Comparison of ENCODE assay signal across 17 cellular contexts in the genomic region with DNA sequence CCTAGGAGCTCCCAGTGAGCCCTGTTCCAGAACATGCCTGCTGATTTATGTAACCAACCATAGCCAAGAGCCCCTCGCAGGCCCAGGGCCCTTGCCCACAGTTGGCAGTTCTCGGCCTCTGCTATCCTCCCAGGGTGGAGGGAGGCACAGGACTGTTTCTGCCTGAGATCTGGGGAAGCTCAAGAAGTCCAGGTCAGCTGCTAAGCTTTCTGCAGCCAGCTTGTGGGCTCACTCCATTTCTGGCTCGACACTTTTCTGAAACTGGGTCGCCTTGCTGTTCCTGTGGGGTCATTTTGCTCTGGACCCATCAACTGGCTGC.
DNase-seq lines count a peak whose midpoint lies in the region; ATAC-seq, FAIRE-seq and TF ChIP-seq lines count a peak whose summit lies in the region.
"Had no signal": no experiment of that assay in that cellular context is flagged by ENCODE, and none has a peak within 500 bp of the region (broad histone marks: within the 10 kb centered on the region; RNA-seq: fewer than 3 reads in every experiment).

No MANE protein-coding gene starts in this region.

- TF ChIP-seq POLR2A in K562 (conservative IDR thresholded peaks at IDR 0.05) (no peak), gastrocnemius medialis (IDR thresholded peaks at IDR 0.05) (no peak)

- H4K20me1 ChIP-seq in K562 (replicated peaks; ENCODE audit: control insufficient read depth, insufficient read depth, low read length): no peaks in the 10 kb centered on the region
- no peaks in the 10 kb centered on the region for H4K20me1 ChIP-seq in SK-N-SH (ENCODE audit: insufficient read depth)

- H3K4me2 ChIP-seq in K562 (ENCODE audit: insufficient read depth, low read length) (no peak overlapping the region; the same call in 1 of the 2 replicates), SK-N-SH (no peak overlapping the region)

- H2AFZ ChIP-seq in K562 (ENCODE audit: low read depth, low read length): peak overlapping the region; percentile 88
- H2AFZ ChIP-seq in SK-N-SH (ENCODE audit: low read depth): no peak overlapping the region

- H3K9me1 ChIP-seq in K562 (ENCODE audit: control insufficient read depth, insufficient read depth, low read length): no peaks in the 10 kb centered on the region

- no TSS peak for BruUV-seq in K562 (replicated peaks; lab: Mats Ljungman, UMichigan)

- H3K4me3 ChIP-seq in K562: no peak overlapping the region
- H3K4me3 ChIP-seq in gastrocnemius medialis: no peak overlapping the region
- no peak overlapping the region for H3K4me3 ChIP-seq in SK-N-SH (ENCODE audit: low read depth in 2 of 2, low read length in 1 of 2)
- H3K4me3 ChIP-seq: esophagus muscularis mucosa, heart left ventricle, sigmoid colon had no signal

- intact Hi-C loops in K562 (cut with micrococcal nuclease): no loop called here
- intact Hi-C loops in gastrocnemius medialis (cut with DNase I; ENCODE audit: low total_unique reads): no loop called here

- ATAC-seq in K562: peak; percentile 14
- peak in 1 of 2 donors; percentile 18 for ATAC-seq in gastrocnemius medialis
- ATAC-seq in GM19351 (IDR thresholded peaks at IDR 0.05; ENCODE audit: unreplicated experiment): no peak
- ATAC-seq: left cardiac atrium had no signal

- 55% methylated on average over 4 of the region's 4 CpGs for WGBS in K562 (ENCODE audit: insufficient coverage, low coverage, missing lambda C conversion rate)
- 67% methylated on average over 2 of the region's 4 CpGs for WGBS in SK-N-SH (ENCODE audit: low lambda C conversion rate)

- peak overlapping the region; percentile 56 for H3K27ac Mint-ChIP-seq in T-helper 2 cell treated with Interferon-gamma antibody and Interleukin-4, amounts not matched to agents 5 μg/mL and 100 μg/mL, for 36 hours

- H3K4me1 ChIP-seq in K562 (replicated peaks in 1 of 2; ENCODE audit: control insufficient read depth in 2 of 2, insufficient read depth in 2 of 2, low read length in 2 of 2): peaks cover 24 to 29% of the 10 kb centered on the region in 2 experiments
- peaks cover 45 to 57% of the 10 kb centered on the region in 2 donors for H3K4me1 ChIP-seq in gastrocnemius medialis
- H3K4me1 ChIP-seq in SK-N-SH (ENCODE audit: control insufficient read depth in 1 of 2, insufficient read depth in 2 of 2, low read depth in 1 of 2, low read length in 1 of 2): peaks cover 19 to 23% of the 10 kb centered on the region in 2 experiments; a peak in 3 of 4 replicates

- no peak overlapping the region for H3K4me3 Mint-ChIP-seq in T-helper 2 cell treated with Interferon-gamma antibody and Interleukin-4, amounts not matched to agents 5 μg/mL and 100 μg/mL, for 36 hours

- H3K36me3 Mint-ChIP-seq in T-helper 2 cell treated with Interferon-gamma antibody and Interleukin-4, amounts not matched to agents 5 μg/mL and 100 μg/mL, for 36 hours (ENCODE audit: low read depth): peaks cover 2% of the 10 kb centered on the region

- POLR2A ChIA-PET in K562 (lab: Yijun Ruan, JAX): interaction anchor here (0.6 to 2.2 kb wide), 6 partner anchors 12 to 409 kb away, joined by 3 to 7 read pairs (median 3); no protein-coding TSS in a partner anchor
- POLR2A ChIA-PET in SK-N-SH (lab: Yijun Ruan, JAX): no interaction called here

- H3K36me3 ChIP-seq in KOPT-K1 (ENCODE audit: insufficient read depth, low read length) (no peaks in the 10 kb centered on the region), K562 (ENCODE audit: control insufficient read depth, insufficient read depth, low read length) (no peaks in the 10 kb centered on the region), gastrocnemius medialis (no peaks in the 10 kb centered on the region), SK-N-SH (replicated peaks in 1 of 2; ENCODE audit: control insufficient read depth in 1 of 2, insufficient read depth in 2 of 2, low read length in 1 of 2) (no peaks in the 10 kb centered on the region)
- H3K36me3 ChIP-seq: sigmoid colon had no signal

- H3K9me2 ChIP-seq in SK-N-SH: no peaks in the 10 kb centered on the region

- H3K27me3 Mint-ChIP-seq in T-helper 2 cell treated with Interferon-gamma antibody and Interleukin-4, amounts not matched to agents 5 μg/mL and 100 μg/mL, for 36 hours (ENCODE audit: low read depth): no peaks in the 10 kb centered on the region

- H3K9ac ChIP-seq in K562 (ENCODE audit: insufficient read depth in 1 of 2, low read depth in 2 of 2, low read length in 2 of 2) (peak overlapping the region; percentile 43 to 59; a peak in 3 of 4 replicates), SK-N-SH (no peak overlapping the region)

- H3K27me3 ChIP-seq in K562 (ENCODE audit: control insufficient read depth in 2 of 2, insufficient read depth in 2 of 2, low read length in 2 of 2) (no peaks in the 10 kb centered on the region), gastrocnemius medialis (no peaks in the 10 kb centered on the region), SK-N-SH (ENCODE audit: insufficient read depth) (no peaks in the 10 kb centered on the region)
- H3K27me3 ChIP-seq: esophagus muscularis mucosa, heart left ventricle, sigmoid colon had no signal

- H3K9me3 ChIP-seq in KOPT-K1 (ENCODE audit: insufficient read depth, low read length, poor library complexity, severe bottlenecking) (no peaks in the 10 kb centered on the region), K562 (replicated peaks; ENCODE audit: control insufficient read depth, insufficient read depth, low read depth, low read length) (no peaks in the 10 kb centered on the region), gastrocnemius medialis (no peaks in the 10 kb centered on the region), SK-N-SH (no peaks in the 10 kb centered on the region)
- H3K9me3 ChIP-seq: esophagus muscularis mucosa, heart left ventricle, sigmoid colon had no signal

- no peak for TF ChIP-seq CTCF in K562 (IDR thresholded peaks at IDR 0.05 in 2 of 3, conservative IDR thresholded peaks at IDR 0.05 in 1 of 3; ENCODE audit: insufficient read depth in 2 of 3, low read depth in 1 of 3, low read length in 3 of 3)
- no peak for TF ChIP-seq CTCF in gastrocnemius medialis (IDR thresholded peaks at IDR 0.05 in 4 of 5, conservative IDR thresholded peaks at IDR 0.05 in 1 of 5)
- TF ChIP-seq CTCF in SK-N-SH (IDR thresholded peaks at IDR 0.05): no peak

- H3K9me3 Mint-ChIP-seq in T-helper 2 cell treated with Interferon-gamma antibody and Interleukin-4, amounts not matched to agents 5 μg/mL and 100 μg/mL, for 36 hours: no peaks in the 10 kb centered on the region

- no peak for TF ChIP-seq EP300 in K562 (IDR thresholded peaks at IDR 0.05; ENCODE audit: low read length)
- TF ChIP-seq EP300 in SK-N-SH (IDR thresholded peaks at IDR 0.05; ENCODE audit: borderline replicate concordance in 1 of 2, low read depth in 1 of 2, low read length in 1 of 2): no peak

- TF ChIP-seq RAD21 in K562 (CRISPR knock-in tag; conservative IDR thresholded peaks at IDR 0.05 in 1 of 2, IDR thresholded peaks at IDR 0.05 in 1 of 2) (no peak), SK-N-SH (IDR thresholded peaks at IDR 0.05; ENCODE audit: low read length) (no peak)

- H3K4me1 Mint-ChIP-seq in T-helper 2 cell treated with Interferon-gamma antibody and Interleukin-4, amounts not matched to agents 5 μg/mL and 100 μg/mL, for 36 hours (ENCODE audit: low read depth): peaks cover 20% of the 10 kb centered on the region

- H3K79me2 ChIP-seq in K562 (ENCODE audit: control insufficient read depth, insufficient read depth, low read length) (no peaks in the 10 kb centered on the region), SK-N-SH (ENCODE audit: insufficient read depth) (no peaks in the 10 kb centered on the region)

- DNase-seq in T-helper 2 cell treated with Interferon-gamma antibody and Interleukin-4, amounts not matched to agents 5 μg/mL and 100 μg/mL, for 36 hours (ENCODE audit: low spot score): no peak
- DNase-seq in T-helper 2 cell (no peak), K562 (ENCODE audit: extremely low read depth in 1 of 4, low spot score in 3 of 4) (no peak), gastrocnemius medialis (no peak), SHP77 (lab: John Stamatoyannopoulos, UW) (no peak), SK-N-SH (no peak)
- DNase-seq: anterior cingulate cortex, heart left ventricle, left cardiac atrium, NCI-H1436, NCI-H524, sigmoid colon, T-helper 9 cell had no signal

- in situ Hi-C loops in K562 (cut with MboI) (no loop called here), gastrocnemius medialis (cut with MboI; ENCODE audit: low sequenced_read_pairs in 4 of 4) (no loop called here)

- CTCF ChIA-PET in K562 (lab: Yijun Ruan, JAX; ENCODE audit: low intra/inter-chr PET ratio): no interaction called here
- CTCF ChIA-PET in SK-N-SH (lab: Yijun Ruan, JAX): interaction anchor here (1.0 to 4.0 kb wide), 5 partner anchors 15 to 162 kb away, joined by 3 to 26 read pairs (median 4); no protein-coding TSS in a partner anchor

- peaks cover 18% of the 10 kb centered on the region for H3F3A ChIP-seq in SK-N-SH (replicated peaks; ENCODE audit: insufficient read depth)

- peak; percentile 48 for FAIRE-seq in K562 (lab: Jason Lieb, UNC)
- FAIRE-seq: H1 had no signal

- H3K27ac ChIP-seq in KOPT-K1 (ENCODE audit: low read depth, low read length, poor library complexity, severe bottlenecking): peak overlapping the region; percentile 35
- H3K27ac ChIP-seq in K562 (ENCODE audit: extremely low read depth, low read depth, low read length): peak overlapping the region; percentile 31; the same call in 1 of the 3 replicates
- peak overlapping the region; percentile 38 to 72 (median 64) for H3K27ac ChIP-seq in gastrocnemius medialis
- no peak overlapping the region for H3K27ac ChIP-seq in SK-N-SH (ENCODE audit: low read depth in 2 of 2, low read length in 1 of 2)
- H3K27ac ChIP-seq: sigmoid colon had no signal

TF ChIP-seq in K562, 482 proteins besides CTCF, POLR2A, EP300 and RAD21 (continues in another document):
- TF ChIP-seq U2AF2 (optimal IDR thresholded peaks at IDR 0.05; ENCODE audit: low read depth, low read length) (no peak), ZC3H11A (IDR thresholded peaks at IDR 0.05; ENCODE audit: low read depth, low read length) (no peak), ZNF77 (CRISPR knock-in tag; IDR thresholded peaks at IDR 0.05) (no peak), LEF1 (IDR thresholded peaks at IDR 0.05) (no peak), ZNF778 (CRISPR knock-in tag; IDR thresholded peaks at IDR 0.05) (no peak)

TF ChIP-seq in SK-N-SH, 30 proteins besides CTCF, POLR2A, EP300 and RAD21 (continues in another document):
- TF ChIP-seq, protein P1, sequence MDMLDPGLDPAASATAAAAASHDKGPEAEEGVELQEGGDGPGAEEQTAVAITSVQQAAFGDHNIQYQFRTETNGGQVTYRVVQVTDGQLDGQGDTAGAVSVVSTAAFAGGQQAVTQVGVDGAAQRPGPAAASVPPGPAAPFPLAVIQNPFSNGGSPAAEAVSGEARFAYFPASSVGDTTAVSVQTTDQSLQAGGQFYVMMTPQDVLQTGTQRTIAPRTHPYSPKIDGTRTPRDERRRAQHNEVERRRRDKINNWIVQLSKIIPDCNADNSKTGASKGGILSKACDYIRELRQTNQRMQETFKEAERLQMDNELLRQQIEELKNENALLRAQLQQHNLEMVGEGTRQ (IDR thresholded peaks at IDR 0.05; ENCODE audit: borderline replicate concordance, low read depth, low read length): no peak
- no peak for TF ChIP-seq GABPA (IDR thresholded peaks at IDR 0.05; ENCODE audit: low read depth)
- no peak for TF ChIP-seq NRF1 (IDR thresholded peaks at IDR 0.05; ENCODE audit: low read depth, low read length)
- TF ChIP-seq YY1 (IDR thresholded peaks at IDR 0.05; ENCODE audit: low read depth): no peak
- no peak for TF ChIP-seq JUND (IDR thresholded peaks at IDR 0.05)
- no peak for TF ChIP-seq NFIC (IDR thresholded peaks at IDR 0.05; ENCODE audit: borderline replicate concordance)

Comparison
In these comparisons a context has a peak if more than half of its experiments do, and no peak if none do; other contexts are left out.
1. H3K27ac ChIP-seq: peak in KOPT-K1 (single experiment), K562 (single experiment) and gastrocnemius medialis (4 of 4); none in SK-N-SH (0 of 2).